In the genomic region with DNA sequence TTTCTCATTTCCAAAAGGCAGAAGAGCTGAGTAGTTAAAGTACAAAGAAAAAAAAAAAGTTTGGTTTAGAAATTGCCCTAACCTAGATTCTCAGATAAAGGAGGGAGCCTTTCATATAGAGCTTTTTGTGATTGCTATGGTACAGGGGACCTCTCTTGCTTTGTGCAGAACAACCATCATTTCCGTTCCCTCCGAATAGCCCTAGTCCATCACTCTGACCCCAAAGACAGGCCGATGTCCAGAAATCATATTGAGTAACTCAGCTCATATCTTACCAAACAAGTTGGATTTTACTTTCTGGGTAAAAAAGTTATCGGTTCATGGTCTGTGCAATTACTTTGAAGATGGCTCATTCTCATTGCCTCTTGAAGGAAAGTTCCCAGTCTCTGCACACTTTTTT, we compare ENCODE assay signal across 1 cellular context.
TF ChIP-seq lines count a peak whose summit lies in the region.

No MANE protein-coding gene starts in this region.

TF ChIP-seq in IMR-90, 13 proteins besides CTCF, POLR2A, EP300 and RAD21:
- no peak for TF ChIP-seq CHD1 (IDR thresholded peaks at IDR 0.05; ENCODE audit: low read depth, low read length)
- TF ChIP-seq MXI1 (IDR thresholded peaks at IDR 0.05; ENCODE audit: borderline replicate concordance, low read depth, low read length): no peak
- TF ChIP-seq SMC3 (IDR thresholded peaks at IDR 0.05; ENCODE audit: low read depth, low read length): no peak
- TF ChIP-seq CEBPB (IDR thresholded peaks at IDR 0.05; ENCODE audit: low read depth, low read length): no peak
- no peak for TF ChIP-seq RCOR1 (IDR thresholded peaks at IDR 0.05; ENCODE audit: insufficient replicate concordance, low read length)
